1 cellular context compared by ENCODE assay signal in genomic region chr5:41796061-41796460, GRCh38.
TF ChIP-seq lines count a peak whose summit lies in the region.

No MANE protein-coding gene starts in this region.

TF ChIP-seq in SK-N-SH, 30 proteins besides CTCF, POLR2A, EP300 and RAD21 (continued from another document):
- TF ChIP-seq ZBTB33 (IDR thresholded peaks at IDR 0.05; ENCODE audit: borderline replicate concordance, low read depth), result no peak
- TF ChIP-seq JUND (IDR thresholded peaks at IDR 0.05), result no peak
